9 cellular contexts compared by ENCODE assay signal in the genomic region with DNA sequence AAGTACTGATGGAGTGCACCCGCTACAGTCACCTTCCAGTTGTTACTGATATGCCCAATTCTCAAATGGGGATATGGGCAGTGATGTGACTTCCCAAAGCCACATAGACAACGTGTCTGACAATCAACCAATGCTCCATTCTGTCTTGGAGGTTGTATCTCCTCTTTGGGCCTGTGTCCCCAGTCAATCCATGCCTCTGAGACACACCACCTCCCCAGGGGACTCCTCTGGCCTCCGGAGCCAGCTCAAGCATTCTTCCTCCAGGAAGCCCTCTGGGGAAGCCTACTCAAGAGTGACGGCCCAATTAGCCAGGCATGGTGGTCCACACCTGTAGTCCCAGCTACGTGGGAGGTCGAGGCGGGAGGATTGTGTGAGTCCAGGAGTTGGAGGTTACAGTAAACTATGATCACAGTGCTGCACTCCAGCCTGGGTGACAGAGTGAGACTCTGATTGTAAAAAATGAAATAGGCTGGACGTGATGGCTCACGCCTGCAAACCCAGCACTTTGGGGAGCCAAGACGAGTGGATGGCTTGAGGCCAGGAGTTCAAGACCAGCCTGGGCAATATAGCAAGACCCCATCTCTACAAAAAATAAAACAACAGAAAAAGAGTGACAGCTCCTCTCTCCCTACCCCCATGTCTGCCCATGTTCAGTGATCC. TPM values are rescaled to one million over a fixed set of nuclear protein-coding genes. Genes with fewer than 3 reads are reported as not detected.
A peak's percentile ranks its signal among the peaks of the same experiment; 100 is the strongest.
DNase-seq lines count a peak whose midpoint lies in the region; ATAC-seq, FAIRE-seq and TF ChIP-seq lines count a peak whose summit lies in the region.
"Had no signal": no experiment of that assay in that cellular context is flagged by ENCODE, and none has a peak within 500 bp of the region (broad histone marks: within the 10 kb centered on the region; RNA-seq: fewer than 3 reads in every experiment).

No MANE protein-coding gene starts in this region.

- no peaks in the 10 kb centered on the region for H3K4me1 ChIP-seq in BE2C

- peak overlapping the region; percentile 53 for H3K4me3 Mint-ChIP-seq in activated CD8-positive, alpha-beta T cell treated with anti-CD3 and anti-CD28 coated beads, Interleukin-2, amount 10 ng/mL, durations not matched to agents 7 days and 5 days

- H3K9me3 ChIP-seq in BE2C: no peaks in the 10 kb centered on the region
- H3K9me3 ChIP-seq: body of pancreas had no signal

- H3K27me3 ChIP-seq in BE2C: no peaks in the 10 kb centered on the region
- H3K27me3 ChIP-seq: body of pancreas had no signal

- H3K36me3 Mint-ChIP-seq in activated CD8-positive, alpha-beta T cell treated with anti-CD3 and anti-CD28 coated beads, Interleukin-2, amount 10 ng/mL, durations not matched to agents 7 days and 5 days (ENCODE audit: low read depth): peaks cover 46% of the 10 kb centered on the region

- no peak for TF ChIP-seq POLR2A in H54 (IDR thresholded peaks at IDR 0.05; ENCODE audit: low read depth, low read length)

- peaks cover 2% of the 10 kb centered on the region for H3K27me3 Mint-ChIP-seq in activated CD8-positive, alpha-beta T cell treated with anti-CD3 and anti-CD28 coated beads, Interleukin-2, amount 10 ng/mL, durations not matched to agents 7 days and 5 days (ENCODE audit: low read depth)

- H3K4me3 ChIP-seq in BE2C (ENCODE audit: low read depth, low read length): no peak overlapping the region
- H3K4me3 ChIP-seq: body of pancreas had no signal

- no peaks in the 10 kb centered on the region for H3K9me3 Mint-ChIP-seq in activated CD8-positive, alpha-beta T cell treated with anti-CD3 and anti-CD28 coated beads, Interleukin-2, amount 10 ng/mL, durations not matched to agents 7 days and 5 days (ENCODE audit: insufficient read depth)

- peak; percentile 62 for DNase-seq in BE2C
- peak; percentile 37 for DNase-seq in H54 (ENCODE audit: insufficient read length, low spot score)
- DNase-seq in activated CD8-positive, alpha-beta T cell treated with anti-CD3 and anti-CD28 coated beads, Interleukin-2, amount 10 ng/mL, durations not matched to agents 7 days and 5 days: peak; percentile 55
- DNase-seq in iris pigment epithelial cell (ENCODE audit: low read depth): peak; percentile 42
- no peak for DNase-seq in NCI-H187 treated with DMSO at 0.1 percent for 48 hours (lab: John Stamatoyannopoulos, UW)
- DNase-seq in hepatic stellate cell (ENCODE audit: low spot score): no peak
- no peak for DNase-seq in dedifferentiated amniotic fluid mesenchymal stem cell (ENCODE audit: extremely low spot score)

- H3K4me1 Mint-ChIP-seq in activated CD8-positive, alpha-beta T cell treated with anti-CD3 and anti-CD28 coated beads, Interleukin-2, amount 10 ng/mL, durations not matched to agents 7 days and 5 days (ENCODE audit: low read depth): peaks cover 24% of the 10 kb centered on the region

- no peak for FAIRE-seq in H54 (lab: Jason Lieb, UNC)

- POLR2A ChIA-PET in activated CD8-positive, alpha-beta T cell treated with anti-CD3 and anti-CD28 coated beads, Interleukin-2, amount 10 ng/mL, durations not matched to agents 7 days and 5 days (lab: Charles Lee): interaction anchor here (0.6 to 1.2 kb wide), 4 partner anchors 28 to 551 kb away, joined by 3 read pairs; no protein-coding TSS in a partner anchor

- no peak for TF ChIP-seq CTCF in BE2C (IDR thresholded peaks at IDR 0.05; ENCODE audit: low read depth, low read length)

- peak overlapping the region; percentile 83 for H3K27ac Mint-ChIP-seq in activated CD8-positive, alpha-beta T cell treated with anti-CD3 and anti-CD28 coated beads, Interleukin-2, amount 10 ng/mL, durations not matched to agents 7 days and 5 days

- ATAC-seq in activated CD8-positive, alpha-beta T cell treated with anti-CD3 and anti-CD28 coated beads, Interleukin-2, amount 10 ng/mL, durations not matched to agents 7 days and 5 days: peak; percentile 6
- ATAC-seq in GM19328 (IDR thresholded peaks at IDR 0.05; ENCODE audit: unreplicated experiment): no peak
- ATAC-seq: body of pancreas had no signal

- peaks cover 43% of the 10 kb centered on the region for H3K36me3 ChIP-seq in BE2C

- CTCF ChIA-PET in activated CD8-positive, alpha-beta T cell treated with anti-CD3 and anti-CD28 coated beads, Interleukin-2, amount 10 ng/mL, durations not matched to agents 7 days and 5 days (lab: Charles Lee): interaction anchor here (1.2 to 3.3 kb wide), 2 partner anchors 36 to 142 kb away, joined by 3 to 38 read pairs; no protein-coding TSS in a partner anchor

RNA-seq across cellular contexts. Expression of a gene that starts 7.2 kb away (rescaled TPM):
- polyA plus RNA-seq in BE2C (2012; ENCODE audit: insufficient read depth, insufficient read length, low read depth): 7,387 TPM
- total RNA-seq in activated CD8-positive, alpha-beta T cell treated with anti-CD3 and anti-CD28 coated beads, Interleukin-2, amount 10 ng/mL, durations not matched to agents 7 days and 5 days: over 10,000 TPM; 13,463 to 13,594 TPM

RNA-seq across cellular contexts. Expression of a gene that starts 9.6 kb away (rescaled TPM):
- 10.6 TPM for polyA plus RNA-seq in BE2C (2012; ENCODE audit: insufficient read depth, insufficient read length, low read depth)
- total RNA-seq in activated CD8-positive, alpha-beta T cell treated with anti-CD3 and anti-CD28 coated beads, Interleukin-2, amount 10 ng/mL, durations not matched to agents 7 days and 5 days: 10 to 100 TPM; 15.6 to 16.0 TPM

Comparison
In these comparisons a context has a peak if more than half of its experiments do, and no peak if none do; other contexts are left out.
1. DNase-seq: peak in BE2C (single experiment), H54 (single experiment), activated CD8-positive, alpha-beta T cell treated with anti-CD3 and anti-CD28 coated beads, Interleukin-2, amount 10 ng/mL, durations not matched to agents 7 days and 5 days (single experiment) and iris pigment epithelial cell (single experiment); none in NCI-H187 treated with DMSO at 0.1 percent for 48 hours (single experiment), hepatic stellate cell (single experiment) and dedifferentiated amniotic fluid mesenchymal stem cell (single experiment).